Comparison of ENCODE assay signal across 8 cellular contexts in genomic region chrX:13688384-13688771, GRCh38. TPM values are rescaled to one million over a fixed set of nuclear protein-coding genes. Genes with fewer than 3 reads are reported as not detected.
DNase-seq lines count a peak whose midpoint lies in the region; ATAC-seq lines count a peak whose summit lies in the region.

No MANE protein-coding gene starts in this region.

- peaks cover 4% of the 10 kb centered on the region for H3K4me1 ChIP-seq in right cardiac atrium (ENCODE audit: control insufficient read depth, insufficient read depth, low read length)

- H3K27ac Mint-ChIP-seq in T-helper 2 cell treated with Interferon-gamma antibody and Interleukin-4, amounts not matched to agents 5 μg/mL and 100 μg/mL, for 36 hours: peak overlapping the region; percentile 95

- 26% methylated on average over 5 of the region's 5 CpGs for WGBS in right cardiac atrium

- intact Hi-C loops in right cardiac atrium (cut with DNase I): no loop called here

- peaks cover 9% of the 10 kb centered on the region for H3K36me3 Mint-ChIP-seq in T-helper 2 cell treated with Interferon-gamma antibody and Interleukin-4, amounts not matched to agents 5 μg/mL and 100 μg/mL, for 36 hours (ENCODE audit: low read depth)

- no peaks in the 10 kb centered on the region for H3K9me3 ChIP-seq in right cardiac atrium (ENCODE audit: control insufficient read depth, low read length)

- ATAC-seq in right cardiac atrium: no peak
- ATAC-seq in stimulated activated naive CD8-positive, alpha-beta T cell treated with anti-CD3 and anti-CD28 coated beads, Interleukin-15, Interleukin-2, amounts not matched to agents 100 U/mL and 50 U/mL, for 24 hours: peak; percentile 21

- peak overlapping the region; percentile 87 for H3K4me3 Mint-ChIP-seq in T-helper 2 cell treated with Interferon-gamma antibody and Interleukin-4, amounts not matched to agents 5 μg/mL and 100 μg/mL, for 36 hours

- H3K9me3 Mint-ChIP-seq in T-helper 2 cell treated with Interferon-gamma antibody and Interleukin-4, amounts not matched to agents 5 μg/mL and 100 μg/mL, for 36 hours: no peaks in the 10 kb centered on the region

- no peaks in the 10 kb centered on the region for H3K27me3 Mint-ChIP-seq in T-helper 2 cell treated with Interferon-gamma antibody and Interleukin-4, amounts not matched to agents 5 μg/mL and 100 μg/mL, for 36 hours (ENCODE audit: low read depth)

- DNase-seq in NCI-H526 (lab: John Stamatoyannopoulos, UW) (peak; percentile 12 to 42), NCI-H526 treated with DMSO at 0.1 percent for 48 hours (lab: John Stamatoyannopoulos, UW) (no peak), right cardiac atrium (no peak), RPMI8226 (no peak), NCI-H1694 (lab: John Stamatoyannopoulos, UW) (no peak)
- DNase-seq in T-helper 2 cell treated with Interferon-gamma antibody and Interleukin-4, amounts not matched to agents 5 μg/mL and 100 μg/mL, for 36 hours (ENCODE audit: low spot score): no peak
- no peak for DNase-seq in stimulated activated naive CD8-positive, alpha-beta T cell treated with anti-CD3 and anti-CD28 coated beads, Interleukin-15, Interleukin-2, amounts not matched to agents 100 U/mL and 50 U/mL, for 24 hours
- no peak for DNase-seq in stimulated activated CD4-positive, alpha-beta T cell treated with anti-CD3 and anti-CD28 coated beads, Interleukin-2, amount 100 ng/mL, for 24 hours

- H3K27ac ChIP-seq in right cardiac atrium (ENCODE audit: low read length): no peak overlapping the region

- no peaks in the 10 kb centered on the region for H3K27me3 ChIP-seq in right cardiac atrium (ENCODE audit: control insufficient read depth, insufficient read depth)

- H3K4me3 ChIP-seq in right cardiac atrium (ENCODE audit: low read length): peak overlapping the region; percentile 83

- peaks cover 23% of the 10 kb centered on the region for H3K4me1 Mint-ChIP-seq in T-helper 2 cell treated with Interferon-gamma antibody and Interleukin-4, amounts not matched to agents 5 μg/mL and 100 μg/mL, for 36 hours (ENCODE audit: low read depth)

RNA-seq across cellular contexts. Expression of gene RAB9A, which starts 0.6 kb away (rescaled TPM):
- total RNA-seq in right cardiac atrium: 10 to 100 TPM; 18.5 to 20.6 (median 19.5) TPM
- 19.4 TPM for polyA plus RNA-seq in right cardiac atrium

RNA-seq across cellular contexts. Expression of gene TCEANC, which starts 35.4 kb away (rescaled TPM):
- 1 to 10 TPM; 4.0 to 6.7 (median 4.5) TPM for total RNA-seq in right cardiac atrium
- 1.5 TPM for polyA plus RNA-seq in right cardiac atrium

RNA-seq across cellular contexts. Expression of gene TRAPPC2, which starts 46.0 kb away (rescaled TPM):
- 1 to 10 TPM; 6.4 to 8.7 (median 7.8) TPM for total RNA-seq in right cardiac atrium
- polyA plus RNA-seq in right cardiac atrium: 4.3 TPM

RNA-seq across cellular contexts. Expression of gene OFD1, which starts 46.2 kb away (rescaled TPM):
- 10 to 100 TPM in 3 of 4 donors, 1 to 10 TPM in 1; 9.8 to 13.2 (median 12.7) TPM for total RNA-seq in right cardiac atrium
- polyA plus RNA-seq in right cardiac atrium: 11.4 TPM

Comparison
In these comparisons a context has a peak if more than half of its experiments do, and no peak if none do; other contexts are left out.
1. DNase-seq: peak in NCI-H526 (2 of 2); none in NCI-H526 treated with DMSO at 0.1 percent for 48 hours (single experiment), T-helper 2 cell treated with Interferon-gamma antibody and Interleukin-4, amounts not matched to agents 5 μg/mL and 100 μg/mL, for 36 hours (single experiment), right cardiac atrium (0 of 3), stimulated activated naive CD8-positive, alpha-beta T cell treated with anti-CD3 and anti-CD28 coated beads, Interleukin-15, Interleukin-2, amounts not matched to agents 100 U/mL and 50 U/mL, for 24 hours (single experiment), RPMI8226 (single experiment), NCI-H1694 (single experiment) and stimulated activated CD4-positive, alpha-beta T cell treated with anti-CD3 and anti-CD28 coated beads, Interleukin-2, amount 100 ng/mL, for 24 hours (0 of 2).